ENCODE assay signal across 18 cellular contexts in the genomic region with DNA sequence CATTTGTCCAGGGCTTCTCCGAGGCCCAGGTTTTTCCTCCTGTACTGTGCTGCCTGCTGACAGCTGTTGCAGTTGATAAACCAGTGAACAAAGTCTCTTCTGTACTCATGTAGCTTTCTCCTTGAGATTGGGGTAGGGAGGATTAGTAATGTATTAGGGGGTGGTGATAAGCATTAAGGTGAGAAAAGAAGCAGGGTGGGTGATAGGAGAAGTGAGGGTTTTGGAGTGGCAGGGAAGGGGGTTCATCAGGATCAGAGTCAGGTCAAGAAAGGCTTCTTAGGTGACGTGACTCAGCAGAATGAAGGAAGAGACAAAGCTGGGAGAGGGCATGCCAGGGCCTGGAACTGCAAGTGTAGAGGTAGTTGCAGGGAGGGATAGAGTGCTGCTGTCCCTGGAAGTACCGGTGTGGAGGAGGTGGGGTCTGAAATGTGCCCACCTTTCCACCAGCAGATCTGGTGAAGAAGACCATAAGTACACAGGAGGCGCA. TPM values are rescaled to one million over a fixed set of nuclear protein-coding genes. Genes with fewer than 3 reads are reported as not detected.
A peak's percentile ranks its signal among the peaks of the same experiment; 100 is the strongest.
DNase-seq lines count a peak whose midpoint lies in the region; ATAC-seq, FAIRE-seq and TF ChIP-seq lines count a peak whose summit lies in the region.
"Had no signal": no experiment of that assay in that cellular context is flagged by ENCODE, and none has a peak within 500 bp of the region (broad histone marks: within the 10 kb centered on the region; RNA-seq: fewer than 3 reads in every experiment).

No MANE protein-coding gene starts in this region.

- H3K36me3 ChIP-seq in cardiac muscle cell (no peaks in the 10 kb centered on the region), body of pancreas (replicated peaks in 1 of 2; ENCODE audit: insufficient read depth in 1 of 2, low read depth in 2 of 2) (no peaks in the 10 kb centered on the region), keratinocyte (ENCODE audit: control insufficient read depth in 2 of 2, extremely low read depth in 1 of 2, insufficient read depth in 2 of 2, low read length in 2 of 2) (peaks cover 0 to 4% of the 10 kb centered on the region in 2 experiments), testis (ENCODE audit: low read depth, missing control alignments) (no peaks in the 10 kb centered on the region)

- H3K4me3 ChIP-seq in cardiac muscle cell: no peak overlapping the region
- H3K4me3 ChIP-seq in body of pancreas: no peak overlapping the region
- no peak overlapping the region for H3K4me3 ChIP-seq in keratinocyte (ENCODE audit: control insufficient read depth in 2 of 3, extremely low read depth in 1 of 3, insufficient read depth in 2 of 3, low read depth in 1 of 3, low read length in 3 of 3)
- no peak overlapping the region for H3K4me3 ChIP-seq in testis

- peak overlapping the region; percentile 18 for H3K27ac ChIP-seq in cardiac muscle cell
- peak overlapping the region; percentile 9 to 28 (median 12) for H3K27ac ChIP-seq in body of pancreas
- H3K27ac ChIP-seq in keratinocyte (ENCODE audit: control insufficient read depth, insufficient read depth, low read length): peak overlapping the region; percentile 57
- H3K27ac ChIP-seq in testis: no peak overlapping the region
- H3K27ac ChIP-seq: C4-2B had no signal

- no peak overlapping the region for H2AFZ ChIP-seq in keratinocyte (ENCODE audit: control insufficient read depth, low read length)

- no peaks in the 10 kb centered on the region for H3K9me1 ChIP-seq in keratinocyte (ENCODE audit: control insufficient read depth, extremely low read depth, insufficient read depth, low read length)

- no peaks in the 10 kb centered on the region for H4K20me1 ChIP-seq in keratinocyte (ENCODE audit: control insufficient read depth, extremely low read depth, insufficient read depth, low read length)

- H3K9me3 ChIP-seq in cardiac muscle cell (ENCODE audit: low read depth): no peaks in the 10 kb centered on the region
- no peaks in the 10 kb centered on the region for H3K9me3 ChIP-seq in body of pancreas
- no peaks in the 10 kb centered on the region for H3K9me3 ChIP-seq in keratinocyte (ENCODE audit: control insufficient read depth, low read depth, low read length)
- H3K9me3 ChIP-seq in testis: no peaks in the 10 kb centered on the region

- H3K9ac ChIP-seq in keratinocyte (ENCODE audit: control insufficient read depth, extremely low read depth, insufficient read depth, low read length): peak overlapping the region; percentile 10

- FAIRE-seq in keratinocyte (lab: Jason Lieb, UNC): peak; percentile 72
- FAIRE-seq: HTR-8/SVneo, kidney had no signal

- no peak for ATAC-seq in Right ventricle myocardium superior (ENCODE audit: poor library complexity)
- peak; percentile 63 for ATAC-seq in body of pancreas
- ATAC-seq in HG02981 (IDR thresholded peaks at IDR 0.05; ENCODE audit: unreplicated experiment): no peak
- ATAC-seq: Right ventricle myocardium inferior had no signal

- dilution Hi-C loops in keratinocyte (cut with MboI; ENCODE audit: extremely low pct_ligation_motif_present, low sequenced_read_pairs): no loop called here

- DNase-seq in cardiac muscle cell (ENCODE audit: low read depth in 1 of 2, low spot score in 1 of 2): no peak
- DNase-seq in Right ventricle myocardium superior: no peak
- DNase-seq in body of pancreas: peak in 1 of 4 donors; percentile 32
- no peak for DNase-seq in keratinocyte (ENCODE audit: low read depth, low spot score)
- no peak for DNase-seq in testis
- DNase-seq in iPS-NIHi11 (ENCODE audit: low spot score): no peak
- no peak for DNase-seq in central memory CD4-positive, alpha-beta T cell
- DNase-seq: activated CD4-positive, alpha-beta memory T cell treated with anti-CD3 and anti-CD28 coated beads for 36 hours; cerebellar nuclear complex; DMS79; hippocampal formation; kidney; NCI-H510A treated with DMSO at 0.1 percent for 48 hours; stimulated activated CD4-positive, alpha-beta T cell treated with anti-CD3 and anti-CD28 coated beads, Interleukin-4, amount 100 ng/mL, for 4 hours had no signal

- TF ChIP-seq POLR2A in body of pancreas (IDR thresholded peaks at IDR 0.05) (no peak), testis (IDR thresholded peaks at IDR 0.05) (no peak)

- peaks cover 48% of the 10 kb centered on the region for H3K79me2 ChIP-seq in keratinocyte (ENCODE audit: control insufficient read depth, insufficient read depth, low read length)

- H3K27me3 ChIP-seq in cardiac muscle cell (no peaks in the 10 kb centered on the region), body of pancreas (no peaks in the 10 kb centered on the region), keratinocyte (ENCODE audit: control insufficient read depth, extremely low read depth, insufficient read depth, low read length) (no peaks in the 10 kb centered on the region), testis (no peaks in the 10 kb centered on the region)

- H3K4me1 ChIP-seq in cardiac muscle cell (ENCODE audit: low read depth) (peaks cover 10% of the 10 kb centered on the region), body of pancreas (peaks cover 34% of the 10 kb centered on the region), keratinocyte (ENCODE audit: control insufficient read depth, extremely low read depth, insufficient read depth, low read length) (peaks cover 45% of the 10 kb centered on the region), testis (peaks cover 7% of the 10 kb centered on the region)

- peak overlapping the region; percentile 55 for H3K4me2 ChIP-seq in keratinocyte (ENCODE audit: control insufficient read depth, extremely low read depth, insufficient read depth, low read depth, low read length)

- 62 to 67% methylated on average over 4 of the region's 4 CpGs for WGBS in body of pancreas, 2 donors
- WGBS in testis, 2 donors: 73 to 84% methylated on average over 4 of the region's 4 CpGs

- TF ChIP-seq CTCF in cardiac muscle cell (IDR thresholded peaks at IDR 0.05; ENCODE audit: low read depth, low read length): no peak
- TF ChIP-seq CTCF in body of pancreas (IDR thresholded peaks at IDR 0.05): no peak
- TF ChIP-seq CTCF in keratinocyte (optimal IDR thresholded peaks at IDR 0.05 in 1 of 3, IDR thresholded peaks at IDR 0.05 in 1 of 3, conservative IDR thresholded peaks at IDR 0.05 in 1 of 3; ENCODE audit: extremely low read depth in 1 of 3, insufficient read depth in 2 of 3, low read length in 3 of 3): no peak
- no peak for TF ChIP-seq CTCF in testis (IDR thresholded peaks at IDR 0.05)

- intact Hi-C loops in Right ventricle myocardium superior (cut with DNase I): no loop called here
- intact Hi-C loops in body of pancreas (cut with DNase I): no loop called here
- intact Hi-C loops in testis (cut with DNase I; ENCODE audit: low total_unique reads): no loop called here

RNA-seq across cellular contexts. Expression of gene PKP4, which starts 48.7 kb away (rescaled TPM):
- total RNA-seq in cardiac muscle cell (43.8 and 73.1 TPM in 2 replicates), Right ventricle myocardium superior (49.6 TPM), body of pancreas (10 to 100 TPM; 36.3 to 50.1 TPM), testis (10 to 100 TPM; 60.0 to 60.5 TPM)
- polyA plus RNA-seq in cardiac muscle cell (7.2 and 17.6 TPM in 2 replicates), keratinocyte (31.1 to 43.8 TPM (median 39.0 TPM) in 3 replicates), testis (ENCODE audit: insufficient read depth, low read depth, low replicate concordance) (42.5 TPM)
- 49.2 TPM for polyA plus RNA-seq in keratinocyte (2011; ENCODE audit: low read depth)
- polyA plus RNA-seq in keratinocyte (2011; cell fraction: cytosol; rRNA removed): 23.4 and 41.6 TPM in 2 replicates
- polyA plus RNA-seq in keratinocyte (2011; cell fraction: nucleus; rRNA removed): 66.4 and 70.5 TPM in 2 replicates
- polyA plus RNA-seq in keratinocyte (2012; ENCODE audit: low replicate concordance): 27.0 and 31.2 TPM in 2 replicates
- polyA minus RNA-seq in keratinocyte: 58.2 to 101 TPM (median 94.1 TPM) in 3 replicates
- polyA minus RNA-seq in keratinocyte (2011; cell fraction: cytosol; rRNA and poly(A)+ RNA removed): 47.8 TPM
- polyA minus RNA-seq in keratinocyte (2011; cell fraction: nucleus; rRNA and poly(A)+ RNA removed): 53.1 and 83.2 TPM in 2 replicates

RNA-seq across cellular contexts. Expression of gene CCDC148, which starts 48.9 kb away (rescaled TPM):
- total RNA-seq in cardiac muscle cell: 0.39 and 0.78 TPM in 2 replicates
- polyA plus RNA-seq in cardiac muscle cell: 2.1 and 5.3 TPM in 2 replicates
- 1.0 TPM for total RNA-seq in Right ventricle myocardium superior
- total RNA-seq in body of pancreas: under 1 TPM; 0.66 to 0.78 TPM
- 0.13 to 0.39 TPM (median 0.14 TPM) in 3 replicates for polyA plus RNA-seq in keratinocyte
- polyA plus RNA-seq in keratinocyte (2011; ENCODE audit: low read depth): 0.46 TPM
- polyA plus RNA-seq in keratinocyte (2011; cell fraction: cytosol; rRNA removed): 0.21 and 0.39 TPM in 2 replicates
- 0.28 and 0.29 TPM in 2 replicates for polyA plus RNA-seq in keratinocyte (2011; cell fraction: nucleus; rRNA removed)
- 0.06 and 0.29 TPM in 2 replicates for polyA plus RNA-seq in keratinocyte (2012; ENCODE audit: low replicate concordance)
- polyA minus RNA-seq in keratinocyte: 0.58 to 1.1 TPM in 2 of 3 replicates, not detected in the other
- not detected for polyA minus RNA-seq in keratinocyte (2011; cell fraction: cytosol; rRNA and poly(A)+ RNA removed)
- 0.85 and 1.3 TPM in 2 replicates for polyA minus RNA-seq in keratinocyte (2011; cell fraction: nucleus; rRNA and poly(A)+ RNA removed)
- 1 to 10 TPM; 2.3 to 5.0 TPM for total RNA-seq in testis
- 5.7 TPM for polyA plus RNA-seq in testis (ENCODE audit: insufficient read depth, low read depth, low replicate concordance)

Comparison
In these comparisons a context has a peak if more than half of its experiments do, and no peak if none do; other contexts are left out.
1. H3K27ac ChIP-seq: peak in cardiac muscle cell (single experiment), body of pancreas (4 of 4) and keratinocyte (single experiment); none in testis (0 of 2).